ENCODE assay signal across 18 cellular contexts in the genomic region with DNA sequence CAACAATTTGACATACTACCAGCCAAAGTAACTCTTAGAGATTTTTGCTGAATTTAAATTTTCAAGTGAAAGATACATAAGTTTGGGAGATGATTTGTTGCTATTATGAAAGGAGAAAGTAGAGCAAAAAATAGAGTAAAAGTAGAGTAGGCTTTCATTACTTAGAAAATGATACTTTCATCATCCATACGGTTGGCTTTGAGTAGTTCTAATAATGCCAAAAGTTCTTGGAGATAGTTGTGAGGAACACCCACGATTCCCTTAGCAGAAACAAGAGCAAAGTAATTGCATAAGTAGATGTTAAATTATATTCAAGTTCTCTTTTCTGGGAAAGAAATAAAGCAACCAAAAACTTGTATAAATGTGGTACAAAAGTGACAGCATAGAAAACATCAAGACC.
"Had no signal": no experiment of that assay in that cellular context is flagged by ENCODE, and none has a peak within 500 bp of the region (broad histone marks: within the 10 kb centered on the region; RNA-seq: fewer than 3 reads in every experiment).

No MANE protein-coding gene starts in this region.

- H3K9me3 ChIP-seq: testis had no signal

- H3K4me2 ChIP-seq: smooth muscle cell had no signal

- H3K27ac Mint-ChIP-seq: immature natural killer cell; naive thymus-derived CD4-positive, alpha-beta T cell; stimulated activated effector memory CD8-positive, alpha-beta T cell treated with anti-CD3 and anti-CD28 coated beads, Interleukin-12 subunit alpha, Interleukin-12 subunit beta, amount 100 ng/mL, for 72 hours had no signal

- H3K27me3 Mint-ChIP-seq: central memory CD8-positive, alpha-beta T cell; naive thymus-derived CD4-positive, alpha-beta T cell had no signal

- H3K27me3 ChIP-seq: esophagus muscularis mucosa, foreskin keratinocyte, left lung, testis, tibial nerve had no signal

- DNase-seq: cortex of kidney; effector memory CD4-positive, alpha-beta T cell; foreskin keratinocyte; immature natural killer cell; left lung; naive thymus-derived CD4-positive, alpha-beta T cell; posterior cingulate gyrus; right cardiac atrium; stimulated activated CD4-positive, alpha-beta T cell treated with anti-CD3 and anti-CD28 coated beads, Interleukin-2, amount 100 ng/mL, for 48 hours; stimulated activated CD8-positive, alpha-beta memory T cell treated with anti-CD3 and anti-CD28 coated beads, Interleukin-4, amount 100 ng/mL, for 48 hours; stimulated activated naive CD8-positive, alpha-beta T cell treated with anti-CD3 and anti-CD28 coated beads, Interleukin-15, Interleukin-2, amounts not matched to agents 100 U/mL and 50 U/mL, for 24 hours; testis had no signal

- H3K36me3 Mint-ChIP-seq: stimulated activated effector memory CD8-positive, alpha-beta T cell treated with anti-CD3 and anti-CD28 coated beads, Interleukin-12 subunit alpha, Interleukin-12 subunit beta, amount 100 ng/mL, for 72 hours had no signal

- H3K4me3 ChIP-seq: esophagus muscularis mucosa, left lung, smooth muscle cell, testis, tibial nerve had no signal

- H3K36me3 ChIP-seq: esophagus muscularis mucosa, left lung, tibial nerve had no signal

- H3K4me3 Mint-ChIP-seq: central memory CD8-positive, alpha-beta T cell; immature natural killer cell; naive thymus-derived CD4-positive, alpha-beta T cell; stimulated activated effector memory CD8-positive, alpha-beta T cell treated with anti-CD3 and anti-CD28 coated beads, Interleukin-12 subunit alpha, Interleukin-12 subunit beta, amount 100 ng/mL, for 72 hours had no signal

- H3K4me1 ChIP-seq: esophagus muscularis mucosa, testis, tibial nerve had no signal

- H3K4me1 Mint-ChIP-seq: central memory CD8-positive, alpha-beta T cell; immature natural killer cell; stimulated activated effector memory CD8-positive, alpha-beta T cell treated with anti-CD3 and anti-CD28 coated beads, Interleukin-12 subunit alpha, Interleukin-12 subunit beta, amount 100 ng/mL, for 72 hours had no signal

- ATAC-seq: foreskin keratinocyte; left lung; naive thymus-derived CD4-positive, alpha-beta T cell; stimulated activated effector memory CD8-positive, alpha-beta T cell treated with anti-CD3 and anti-CD28 coated beads, Interleukin-12 subunit alpha, Interleukin-12 subunit beta, amount 100 ng/mL, for 72 hours; stimulated activated naive CD8-positive, alpha-beta T cell treated with anti-CD3 and anti-CD28 coated beads, Interleukin-15, Interleukin-2, amounts not matched to agents 100 U/mL and 50 U/mL, for 24 hours had no signal

- H3K27ac ChIP-seq: epithelial cell of prostate, esophagus muscularis mucosa, foreskin keratinocyte, left lung, testis, tibial nerve had no signal
